22 cellular contexts compared by ENCODE assay signal in the genomic region with DNA sequence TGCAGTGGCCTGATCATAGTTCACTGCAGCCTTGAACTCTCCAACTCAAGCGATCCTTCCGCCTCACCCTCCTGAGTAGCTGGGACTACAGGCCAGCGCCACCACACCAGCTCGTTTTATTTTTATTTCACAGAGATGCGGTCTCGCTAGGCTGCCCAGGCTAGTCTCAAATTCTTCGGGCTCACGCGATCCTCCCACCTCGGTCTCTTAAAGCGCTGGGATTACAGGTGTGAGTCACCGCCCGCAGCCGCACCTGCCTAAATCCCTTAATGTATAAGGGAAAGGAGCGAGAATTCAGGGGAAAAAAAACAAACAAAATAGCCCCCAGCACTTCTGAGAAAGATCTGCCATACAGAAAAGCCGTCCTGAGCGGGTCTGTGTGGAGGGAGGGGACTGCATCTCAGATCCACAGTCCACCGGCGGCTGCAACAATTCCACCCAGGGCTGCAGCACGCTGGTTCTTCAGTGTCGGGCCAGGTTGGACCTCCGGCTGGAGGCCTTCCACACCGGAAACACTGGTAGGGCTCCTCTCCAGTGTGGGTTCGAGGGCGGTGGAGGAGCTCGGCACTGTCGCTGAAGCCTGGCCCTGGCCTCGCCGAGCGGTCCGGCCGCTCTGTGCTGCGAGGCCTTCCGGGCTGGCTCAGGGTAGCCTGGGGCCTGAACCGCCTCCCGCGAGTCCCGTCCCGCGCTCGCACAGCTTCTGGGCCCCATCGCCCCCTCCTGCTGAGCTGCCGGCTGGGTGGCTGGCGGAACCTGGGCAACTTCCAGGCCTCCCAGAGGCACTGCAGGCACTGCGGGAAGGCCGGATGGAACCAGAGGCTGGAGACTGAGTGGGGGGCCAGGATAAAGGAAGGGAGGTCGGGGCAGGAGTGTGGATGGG. TPM values are rescaled to one million over a fixed set of nuclear protein-coding genes. Genes with fewer than 3 reads are reported as not detected.
"Had no signal": no experiment of that assay in that cellular context is flagged by ENCODE, and none has a peak within 500 bp of the region (broad histone marks: within the 10 kb centered on the region; RNA-seq: fewer than 3 reads in every experiment).

No MANE protein-coding gene starts in this region.

- H3K27me3 ChIP-seq: brain microvascular endothelial cell, spleen, suprapubic skin had no signal

- H3K4me1 ChIP-seq: lower lobe of right lung, suprapubic skin had no signal

- H3K27me3 Mint-ChIP-seq: activated CD4-positive, alpha-beta memory T cell treated with anti-CD3 and anti-CD28 coated beads, Interleukin-2, amount 10 ng/mL, durations not matched to agents 7 days and 5 days; activated naive CD8-positive, alpha-beta T cell; central memory CD8-positive, alpha-beta T cell; stimulated activated naive CD8-positive, alpha-beta T cell treated with anti-CD3 and anti-CD28 coated beads, Interleukin-15, Interleukin-2, amounts not matched to agents 100 ng/mL and 50 ng/mL, for 24 hours; T-cell had no signal

- H3K9me3 Mint-ChIP-seq: activated CD4-positive, alpha-beta memory T cell treated with anti-CD3 and anti-CD28 coated beads, Interleukin-2, amount 10 ng/mL, durations not matched to agents 7 days and 5 days; activated T-cell treated with anti-CD3 and anti-CD28 coated beads, Interleukin-2, amount 50 U/mL, for 4 hours; central memory CD8-positive, alpha-beta T cell; immature natural killer cell; stimulated activated naive CD8-positive, alpha-beta T cell treated with anti-CD3 and anti-CD28 coated beads, Interleukin-15, Interleukin-2, amounts not matched to agents 100 ng/mL and 50 ng/mL, for 24 hours; T-cell; type B pancreatic cell had no signal

- H3K27ac Mint-ChIP-seq: activated CD4-positive, alpha-beta memory T cell treated with anti-CD3 and anti-CD28 coated beads, Interleukin-2, amount 10 ng/mL, durations not matched to agents 7 days and 5 days; activated naive CD8-positive, alpha-beta T cell; immature natural killer cell; stimulated activated naive CD8-positive, alpha-beta T cell treated with anti-CD3 and anti-CD28 coated beads, Interleukin-15, Interleukin-2, amounts not matched to agents 100 ng/mL and 50 ng/mL, for 24 hours; T-cell; type B pancreatic cell had no signal

- FAIRE-seq: endothelial cell of umbilical vein had no signal

- H3K9me3 ChIP-seq: lower lobe of right lung, spleen, suprapubic skin had no signal

- H3K36me3 ChIP-seq: brain microvascular endothelial cell, lower lobe of right lung, spleen, suprapubic skin had no signal

- H3K27ac ChIP-seq: brain microvascular endothelial cell, lower lobe of right lung, spleen, suprapubic skin had no signal

- DNase-seq: activated CD4-positive, alpha-beta memory T cell treated with anti-CD3 and anti-CD28 coated beads, Interleukin-2, amount 10 ng/mL, durations not matched to agents 7 days and 5 days; activated gamma-delta T cell; activated T-cell treated with anti-CD3 and anti-CD28 coated beads, Interleukin-2, amount 50 U/mL, for 4 hours; brain microvascular endothelial cell; cortex of kidney; effector CD8-positive, alpha-beta T cell; foreskin melanocyte; immature natural killer cell; left cardiac atrium; lower lobe of right lung; spleen; T-cell; T1000 had no signal

- H3K4me3 Mint-ChIP-seq: activated CD4-positive, alpha-beta memory T cell treated with anti-CD3 and anti-CD28 coated beads, Interleukin-2, amount 10 ng/mL, durations not matched to agents 7 days and 5 days; activated naive CD8-positive, alpha-beta T cell; activated T-cell treated with anti-CD3 and anti-CD28 coated beads, Interleukin-2, amount 50 U/mL, for 4 hours; central memory CD8-positive, alpha-beta T cell; immature natural killer cell; stimulated activated naive CD8-positive, alpha-beta T cell treated with anti-CD3 and anti-CD28 coated beads, Interleukin-15, Interleukin-2, amounts not matched to agents 100 ng/mL and 50 ng/mL, for 24 hours; T-cell; type B pancreatic cell had no signal

- H3K36me3 Mint-ChIP-seq: activated naive CD8-positive, alpha-beta T cell; immature natural killer cell; T-cell; type B pancreatic cell had no signal

- ATAC-seq: activated T-cell treated with anti-CD3 and anti-CD28 coated beads, Interleukin-2, amount 50 U/mL, for 4 hours; left cardiac atrium; sciatic nerve; T-cell had no signal

- H3K4me3 ChIP-seq: lower lobe of right lung, spleen, suprapubic skin had no signal

RNA-seq across cellular contexts. Expression of a gene that starts 7.4 kb away (rescaled TPM):
- total RNA-seq: activated CD4-positive, alpha-beta memory T cell treated with anti-CD3 and anti-CD28 coated beads, Interleukin-2, amount 10 ng/mL, durations not matched to agents 7 days and 5 days; activated T-cell treated with anti-CD3 and anti-CD28 coated beads, Interleukin-2, amount 50 U/mL, for 4 hours; endothelial cell of umbilical vein; lower lobe of right lung; osteocyte; sciatic nerve; spleen; suprapubic skin; T-cell had no signal
- polyA plus RNA-seq: endothelial cell of umbilical vein, neural cell had no signal

RNA-seq across cellular contexts. Expression of a gene that starts 42.4 kb away (rescaled TPM):
- total RNA-seq: activated CD4-positive, alpha-beta memory T cell treated with anti-CD3 and anti-CD28 coated beads, Interleukin-2, amount 10 ng/mL, durations not matched to agents 7 days and 5 days; endothelial cell of umbilical vein; osteocyte; suprapubic skin had no signal
- polyA plus RNA-seq: endothelial cell of umbilical vein, neural cell had no signal
